ENCODE assay signal across 9 cellular contexts in the genomic region with DNA sequence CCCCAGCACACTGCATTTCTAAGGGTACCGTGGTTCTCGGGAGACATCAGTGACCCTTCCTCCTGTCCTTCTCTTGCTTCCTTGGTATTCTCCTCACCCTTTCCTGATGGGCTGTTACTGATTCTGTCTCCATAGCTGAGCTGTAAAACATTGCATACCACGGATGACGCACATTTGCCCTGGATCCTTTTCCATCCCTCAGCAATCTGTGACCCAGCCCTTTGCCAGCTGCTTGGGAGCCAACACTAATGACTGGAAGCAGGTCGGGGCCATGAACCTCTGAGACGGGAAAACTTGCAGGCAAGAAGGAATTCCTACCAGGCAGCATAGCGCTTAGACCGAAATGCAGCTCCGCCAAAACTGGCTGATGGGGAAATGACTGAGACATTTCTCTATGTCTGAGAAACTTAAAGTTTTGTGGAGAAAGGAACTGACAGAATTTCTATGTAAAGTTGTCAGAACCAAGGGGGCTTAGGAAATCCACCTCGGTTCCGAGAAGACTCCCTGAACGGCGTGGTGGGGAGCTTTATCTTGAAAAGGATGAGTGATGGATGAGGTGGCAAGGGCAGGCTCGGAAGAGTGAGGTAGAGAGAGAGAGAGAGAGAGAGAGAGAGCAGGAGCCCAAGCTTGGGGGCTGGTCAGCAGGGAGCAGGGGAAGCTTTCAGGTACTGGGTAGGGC. TPM values are rescaled to one million over a fixed set of nuclear protein-coding genes. Genes with fewer than 3 reads are reported as not detected.
DNase-seq lines count a peak whose midpoint lies in the region; ATAC-seq and TF ChIP-seq lines count a peak whose summit lies in the region.
"Had no signal": no experiment of that assay in that cellular context is flagged by ENCODE, and none has a peak within 500 bp of the region (broad histone marks: within the 10 kb centered on the region; RNA-seq: fewer than 3 reads in every experiment).

No MANE protein-coding gene starts in this region.

- H3K27me3 ChIP-seq in BJ (ENCODE audit: control insufficient read depth, insufficient read depth, low read length) (no peaks in the 10 kb centered on the region), HUES48 (ENCODE audit: control insufficient read depth, insufficient read depth, low read length) (no peaks in the 10 kb centered on the region), breast epithelium (no peaks in the 10 kb centered on the region), gastrocnemius medialis (peaks cover 0 to 26% (median 8%) of the 10 kb centered on the region in 3 donors)

- no peaks in the 10 kb centered on the region for H3K36me3 ChIP-seq in BJ (ENCODE audit: control insufficient read depth, insufficient read depth, low read length)
- no peaks in the 10 kb centered on the region for H3K36me3 ChIP-seq in HUES48 (ENCODE audit: control insufficient read depth, insufficient read depth, low read length)
- no peaks in the 10 kb centered on the region for H3K36me3 ChIP-seq in breast epithelium
- no peaks in the 10 kb centered on the region for H3K36me3 ChIP-seq in gastrocnemius medialis

- POLR2A ChIA-PET in BJ (lab: Charles Lee) = interaction anchor here (1.0 to 1.6 kb wide), 3 partner anchors 39 to 51 kb away, joined by 4 to 20 read pairs (median 7); a partner anchor contains a TSS

- in situ Hi-C loops in gastrocnemius medialis (cut with MboI; ENCODE audit: low sequenced_read_pairs in 4 of 4) = no loop called here

- H3K9me3 ChIP-seq in HUES48 (ENCODE audit: control insufficient read depth, insufficient read depth, low read length) = no peaks in the 10 kb centered on the region
- no peaks in the 10 kb centered on the region for H3K9me3 ChIP-seq in breast epithelium
- no peaks in the 10 kb centered on the region for H3K9me3 ChIP-seq in gastrocnemius medialis

- no peak for TF ChIP-seq POLR2A in breast epithelium (IDR thresholded peaks at IDR 0.05)
- no peak for TF ChIP-seq POLR2A in gastrocnemius medialis (IDR thresholded peaks at IDR 0.05)

- TF ChIP-seq CTCF in BJ (IDR thresholded peaks at IDR 0.05; ENCODE audit: insufficient read depth, low read depth, low read length) = no peak
- no peak for TF ChIP-seq CTCF in breast epithelium (IDR thresholded peaks at IDR 0.05)
- no peak for TF ChIP-seq CTCF in gastrocnemius medialis (IDR thresholded peaks at IDR 0.05 in 4 of 5, conservative IDR thresholded peaks at IDR 0.05 in 1 of 5)

- peaks cover 17% of the 10 kb centered on the region for H3K4me1 ChIP-seq in HUES48 (ENCODE audit: control insufficient read depth, insufficient read depth, low read length)
- peaks cover 0 to 6% of the 10 kb centered on the region in 2 donors for H3K4me1 ChIP-seq in breast epithelium
- no peaks in the 10 kb centered on the region for H3K4me1 ChIP-seq in gastrocnemius medialis

- no peak overlapping the region for H3K9ac ChIP-seq in HUES48 (ENCODE audit: low read depth, low read length)

- peak overlapping the region; percentile 86 for H3K27ac ChIP-seq in HUES48 (ENCODE audit: low read depth, low read length)
- H3K27ac ChIP-seq in breast epithelium = peak overlapping the region; percentile 78 to 87
- H3K27ac ChIP-seq in gastrocnemius medialis = no peak overlapping the region

- CTCF ChIA-PET in BJ (lab: Yijun Ruan, JAX) = interaction anchor here (1.0 to 3.1 kb wide), 9 partner anchors 8 to 82 kb away, joined by 3 to 26 read pairs (median 6); a partner anchor contains a TSS

- DNase-seq in BJ (ENCODE audit: low read depth) = peak; percentile 94
- DNase-seq in breast epithelium (ENCODE audit: low spot score in 2 of 2) = peak in 1 of 2 donors; percentile 87
- DNase-seq in myocyte (ENCODE audit: low read depth) = peak; percentile 92
- DNase-seq in SHP77 (lab: John Stamatoyannopoulos, UW) = no peak
- no peak for DNase-seq in gastrocnemius medialis
- no peak for DNase-seq in effector CD8-positive, alpha-beta T cell (lab: John Stamatoyannopoulos, UW)
- DNase-seq: Kasumi-1 had no signal

- H3K4me3 ChIP-seq in BJ (ENCODE audit: low read depth, low read length) = no peak overlapping the region
- no peak overlapping the region for H3K4me3 ChIP-seq in HUES48 (ENCODE audit: low read depth, low read length)
- H3K4me3 ChIP-seq in breast epithelium = peak overlapping the region in 2 of 3 donors; percentile 5 to 37
- no peak overlapping the region for H3K4me3 ChIP-seq in gastrocnemius medialis

- ATAC-seq in HG03460 (IDR thresholded peaks at IDR 0.05; ENCODE audit: unreplicated experiment) (no peak), gastrocnemius medialis (no peak)

- intact Hi-C loops in breast epithelium (cut with DNase I; ENCODE audit: low total_unique reads) = no loop called here
- intact Hi-C loops in gastrocnemius medialis (cut with DNase I; ENCODE audit: low total_unique reads) = no loop called here

RNA-seq across cellular contexts. Expression of a gene that starts 19.2 kb away (rescaled TPM):
- polyA plus RNA-seq in BJ (2011; rRNA removed) = 10.9 and 13.3 TPM in 2 replicates
- polyA minus RNA-seq in BJ (2011; rRNA and poly(A)+ RNA removed) = 11.6 and 19.6 TPM in 2 replicates
- total RNA-seq in breast epithelium (1 to 10 TPM; 4.2 to 7.5 (median 7.3) TPM), myocyte (112 and 114 TPM in 2 replicates), gastrocnemius medialis (1 to 10 TPM; 1.5 to 3.5 (median 1.9) TPM)
- polyA plus RNA-seq in myocyte (2012) = 71.2 TPM

RNA-seq across cellular contexts. Expression of a gene that starts 50.5 kb away (rescaled TPM):
- 24.2 and 24.7 TPM in 2 replicates for polyA plus RNA-seq in BJ (2011; rRNA removed)
- polyA minus RNA-seq in BJ (2011; rRNA and poly(A)+ RNA removed) = 11.2 and 15.4 TPM in 2 replicates
- total RNA-seq in breast epithelium (10 to 100 TPM; 24.3 to 26.9 (median 24.6) TPM), myocyte (16.8 and 43.0 TPM in 2 replicates), gastrocnemius medialis (10 to 100 TPM; 16.4 to 27.6 (median 22.0) TPM)
- polyA plus RNA-seq in myocyte (2012) = 29.4 TPM

RNA-seq across cellular contexts. Expression of a gene that starts 50.9 kb away (rescaled TPM):
- 138 and 184 TPM in 2 replicates for polyA plus RNA-seq in BJ (2011; rRNA removed)
- 111 and 170 TPM in 2 replicates for polyA minus RNA-seq in BJ (2011; rRNA and poly(A)+ RNA removed)
- total RNA-seq in breast epithelium (10 to 100 TPM; 27.8 to 43.6 (median 36.0) TPM), myocyte (328 and 370 TPM in 2 replicates), gastrocnemius medialis (10 to 100 TPM; 18.9 to 53.1 (median 27.0) TPM)
- 322 TPM for polyA plus RNA-seq in myocyte (2012)

Comparison
In these comparisons a context has a peak if more than half of its experiments do, and no peak if none do; other contexts are left out.
1. DNase-seq: peak in BJ (single experiment) and myocyte (single experiment); none in SHP77 (0 of 2), gastrocnemius medialis (0 of 2) and effector CD8-positive, alpha-beta T cell (single experiment).
2. H3K4me3 ChIP-seq: peak in breast epithelium (2 of 3); none in BJ (single experiment), HUES48 (single experiment) and gastrocnemius medialis (0 of 4).
3. H3K27ac ChIP-seq: peak in HUES48 (single experiment) and breast epithelium (2 of 2); none in gastrocnemius medialis (0 of 4).
4. RNA of a gene that starts 19.2 kb away (total RNA-seq): 112 to 114 TPM in myocyte; 4.2 to 7.5 TPM in breast epithelium and 1.5 to 3.5 TPM in gastrocnemius medialis; every median in the first group is over 10 times any median in the second.